17 cellular contexts compared by ENCODE assay signal in genomic region chr10:46062735-46063428, GRCh38. TPM values are rescaled to one million over a fixed set of nuclear protein-coding genes. Genes with fewer than 3 reads are reported as not detected.
DNase-seq lines count a peak whose midpoint lies in the region; ATAC-seq and TF ChIP-seq lines count a peak whose summit lies in the region.
"Had no signal": no experiment of that assay in that cellular context is flagged by ENCODE, and none has a peak within 500 bp of the region (broad histone marks: within the 10 kb centered on the region; RNA-seq: fewer than 3 reads in every experiment).

No MANE protein-coding gene starts in this region.

- H3K27me3 ChIP-seq in endodermal cell (ENCODE audit: control insufficient read depth, insufficient read depth, low read length, poor library complexity, severe bottlenecking): no peaks in the 10 kb centered on the region
- no peaks in the 10 kb centered on the region for H3K27me3 ChIP-seq in neutrophil
- no peaks in the 10 kb centered on the region for H3K27me3 ChIP-seq in CD4-positive, alpha-beta memory T cell (ENCODE audit: insufficient read depth, low read length)
- H3K27me3 ChIP-seq in left lung: no peaks in the 10 kb centered on the region
- H3K27me3 ChIP-seq: BLaER1 had no signal

- no peak overlapping the region for H3K9ac ChIP-seq in endodermal cell (ENCODE audit: extremely low read depth, low read length, poor library complexity, severe bottlenecking)
- H3K9ac ChIP-seq: BLaER1 had no signal

- H3K4me1 Mint-ChIP-seq in endodermal cell: peaks cover 13% of the 10 kb centered on the region
- no peaks in the 10 kb centered on the region for H3K4me1 Mint-ChIP-seq in CD4-positive, alpha-beta memory T cell

- CTCF ChIA-PET in CD4-positive, alpha-beta memory T cell (lab: Charles Lee; ENCODE audit: partially characterized antibody): interaction anchor here (0.7 kb wide), 1 partner anchor 34 kb away, joined by 3 read pairs; no protein-coding TSS in a partner anchor

- no peak overlapping the region for H3K4me3 ChIP-seq in endodermal cell (ENCODE audit: low read length)
- no peak overlapping the region for H3K4me3 ChIP-seq in neutrophil (ENCODE audit: low read depth in 1 of 2, low read length in 1 of 2)
- H3K4me3 ChIP-seq in CD4-positive, alpha-beta memory T cell (ENCODE audit: low read length in 2 of 2): no peak overlapping the region
- H3K4me3 ChIP-seq in left lung: no peak overlapping the region
- H3K4me3 ChIP-seq: BLaER1 had no signal

- no peaks in the 10 kb centered on the region for H3K36me3 ChIP-seq in endodermal cell (ENCODE audit: control insufficient read depth, insufficient read depth, low read length)
- H3K36me3 ChIP-seq in neutrophil: no peaks in the 10 kb centered on the region
- H3K36me3 ChIP-seq in CD4-positive, alpha-beta memory T cell (ENCODE audit: insufficient read depth, low read length): no peaks in the 10 kb centered on the region
- no peaks in the 10 kb centered on the region for H3K36me3 ChIP-seq in left lung
- H3K36me3 ChIP-seq: BLaER1 had no signal

- H3K36me3 Mint-ChIP-seq in endodermal cell (ENCODE audit: low read depth): no peaks in the 10 kb centered on the region
- no peaks in the 10 kb centered on the region for H3K36me3 Mint-ChIP-seq in CD4-positive, alpha-beta memory T cell
- H3K36me3 Mint-ChIP-seq: CD4-positive, CD25-positive, alpha-beta regulatory T cell had no signal

- POLR2A ChIA-PET in CD4-positive, alpha-beta memory T cell (lab: Charles Lee; ENCODE audit: partially characterized antibody): no interaction called here

- in situ Hi-C loops in KBM-7 (cut with MboI; ENCODE audit: low pct_unique_long_range_greater_than_20kb, low sequenced_read_pairs): no loop called here

- intact Hi-C loops in CD4-positive, alpha-beta memory T cell (cut with micrococcal nuclease): no loop called here
- intact Hi-C loops in left lung (cut with DNase I): no loop called here

- H3K27ac ChIP-seq in endodermal cell (ENCODE audit: low read depth, low read length) (no peak overlapping the region), neutrophil (peak overlapping the region; percentile 79), left lung (peak overlapping the region in 1 of 2 donors; percentile 23)
- no peak overlapping the region for H3K27ac ChIP-seq in CD4-positive, alpha-beta memory T cell (ENCODE audit: low read depth, low read length)
- H3K27ac ChIP-seq: BLaER1 had no signal

- no peak for TF ChIP-seq CTCF in endodermal cell (conservative IDR thresholded peaks at IDR 0.05)
- no peak for TF ChIP-seq CTCF in neutrophil (IDR thresholded peaks at IDR 0.05)
- TF ChIP-seq CTCF in left lung (IDR thresholded peaks at IDR 0.05): no peak

- no peak for ATAC-seq in left lung
- ATAC-seq in HG03520 (IDR thresholded peaks at IDR 0.05; ENCODE audit: unreplicated experiment): no peak
- ATAC-seq: HCT116 had no signal

- 84 to 88% methylated on average over 14 of the region's 14 CpGs for WGBS in endodermal cell (ENCODE audit: insufficient coverage in 1 of 2, insufficient read length in 1 of 2), 2 experiments

- H3K27ac Mint-ChIP-seq in endodermal cell: no peak overlapping the region
- no peak overlapping the region for H3K27ac Mint-ChIP-seq in CD4-positive, alpha-beta memory T cell

- H3K4me1 ChIP-seq in endodermal cell (ENCODE audit: control insufficient read depth, insufficient read depth, low read length) (no peaks in the 10 kb centered on the region), neutrophil (ENCODE audit: control insufficient read depth in 1 of 2, insufficient read depth in 1 of 2, low read depth in 1 of 2, low read length in 1 of 2) (peaks cover 15 to 18% of the 10 kb centered on the region in 2 experiments), left lung (no peaks in the 10 kb centered on the region)
- H3K4me1 ChIP-seq in CD4-positive, alpha-beta memory T cell (ENCODE audit: insufficient read depth, low read length): no peaks in the 10 kb centered on the region
- H3K4me1 ChIP-seq: BLaER1 had no signal

- H3K4me3 Mint-ChIP-seq in endodermal cell: no peak overlapping the region
- H3K4me3 Mint-ChIP-seq in CD4-positive, alpha-beta memory T cell: no peak overlapping the region
- H3K4me3 Mint-ChIP-seq: CD4-positive, CD25-positive, alpha-beta regulatory T cell had no signal

- no peaks in the 10 kb centered on the region for H3K27me3 Mint-ChIP-seq in endodermal cell (ENCODE audit: insufficient read depth)
- H3K27me3 Mint-ChIP-seq in CD4-positive, alpha-beta memory T cell: no peaks in the 10 kb centered on the region
- H3K27me3 Mint-ChIP-seq: CD4-positive, CD25-positive, alpha-beta regulatory T cell had no signal

- peak; percentile 12 for DNase-seq in CD1c-positive myeloid dendritic cell (ENCODE audit: extremely low spot score)
- DNase-seq in KBM-7: peak; percentile 17
- peak; percentile 17 for DNase-seq in endodermal cell
- no peak for DNase-seq in CD4-positive, alpha-beta memory T cell
- no peak for DNase-seq in left lung
- DNase-seq: 8988T; AML-193; Calu3; CD4-positive, CD25-positive, alpha-beta regulatory T cell; DMS 273 treated with DMSO at 0.1 percent for 48 hours had no signal

- H3K9me3 Mint-ChIP-seq in endodermal cell: peaks cover 2% of the 10 kb centered on the region
- peaks cover 0 to 3% (median 0%) of the 10 kb centered on the region in 8 donors for H3K9me3 Mint-ChIP-seq in CD4-positive, alpha-beta memory T cell
- H3K9me3 Mint-ChIP-seq: CD4-positive, CD25-positive, alpha-beta regulatory T cell had no signal

- H3K9me3 ChIP-seq in endodermal cell (ENCODE audit: control insufficient read depth, low read length) (peaks cover 4% of the 10 kb centered on the region), neutrophil (no peaks in the 10 kb centered on the region), left lung (no peaks in the 10 kb centered on the region)
- H3K9me3 ChIP-seq in CD4-positive, alpha-beta memory T cell (ENCODE audit: control insufficient read depth in 1 of 2, low read length in 2 of 2): no peaks in the 10 kb centered on the region
- H3K9me3 ChIP-seq: BLaER1 had no signal

RNA-seq across cellular contexts. Expression of gene MSMB, which starts 16.8 kb away (rescaled TPM):
- total RNA-seq in endodermal cell: 1 to 10 TPM; 2.4 to 2.9 TPM
- polyA plus RNA-seq in endodermal cell (2013, experiment 1 of 2): 1.00 TPM
- not detected for polyA plus RNA-seq in endodermal cell (2013, experiment 2 of 2)
- total RNA-seq in CD4-positive, alpha-beta memory T cell: not detected
- polyA plus RNA-seq in CD4-positive, alpha-beta memory T cell: not detected
- total RNA-seq in left lung: 10 to 100 TPM in 1 of 2 donors, not detected in 1; 17.1 TPM
- total RNA-seq: CD4-positive, CD25-positive, alpha-beta regulatory T cell; Daoy; H4; HT1080 had no signal
- polyA plus RNA-seq: CD4-positive, CD25-positive, alpha-beta regulatory T cell had no signal

RNA-seq across cellular contexts. Expression of gene NCOA4, which starts 32.5 kb away (rescaled TPM):
- 100 to 1,000 TPM; 157 to 200 TPM for total RNA-seq in endodermal cell
- polyA plus RNA-seq in endodermal cell (2013, experiment 1 of 2): 83.1 TPM
- polyA plus RNA-seq in endodermal cell (2013, experiment 2 of 2): 79.4 TPM
- total RNA-seq in CD4-positive, alpha-beta memory T cell: 10 to 100 TPM; 71.1 to 71.9 TPM
- polyA plus RNA-seq in CD4-positive, alpha-beta memory T cell: 100 to 1,000 TPM; 165 to 246 TPM
- total RNA-seq in left lung: 100 to 1,000 TPM; 174 to 196 TPM

Comparison
In these comparisons a context has a peak if more than half of its experiments do, and no peak if none do; other contexts are left out.
1. DNase-seq: peak in CD1c-positive myeloid dendritic cell (single experiment), KBM-7 (single experiment) and endodermal cell (single experiment); none in CD4-positive, alpha-beta memory T cell (0 of 5) and left lung (0 of 2).